In the genomic region with DNA sequence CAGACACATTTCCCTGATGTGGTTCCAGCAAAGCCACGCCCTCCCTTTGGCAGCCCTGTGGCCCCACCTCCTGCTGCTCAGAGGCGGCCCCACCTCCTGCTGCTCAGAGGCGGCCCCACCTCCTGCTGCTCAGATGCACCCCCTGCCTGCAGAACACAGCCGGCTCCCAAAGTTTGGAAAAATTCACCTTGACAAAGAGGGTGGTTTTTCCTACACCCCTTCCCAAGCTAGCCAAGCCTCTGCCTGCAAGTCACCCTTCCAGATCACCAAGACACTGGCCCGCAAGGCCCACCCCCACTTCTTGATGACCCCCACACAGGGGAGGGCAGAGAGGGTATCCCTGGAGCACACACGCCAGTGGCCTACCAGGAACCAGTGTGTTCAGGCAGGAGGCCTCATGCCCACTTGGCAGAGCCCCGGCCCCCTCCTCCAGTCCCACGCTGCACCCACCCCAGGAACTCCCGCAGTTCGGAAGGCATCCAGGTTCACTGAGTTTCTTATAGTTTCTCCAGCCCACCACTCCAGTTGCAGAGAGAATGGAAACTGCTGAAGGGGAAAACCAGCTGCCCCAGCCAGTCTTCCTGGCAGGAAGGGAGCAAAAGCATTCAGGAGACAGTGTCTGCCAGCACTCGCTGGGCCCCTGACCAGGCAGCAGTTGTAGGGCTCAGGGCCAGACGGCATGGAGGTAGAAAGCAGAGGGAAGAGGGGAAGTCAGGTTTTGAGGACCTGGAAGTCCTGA, we compare ENCODE assay signal across 8 cellular contexts. TPM values are rescaled to one million over a fixed set of nuclear protein-coding genes. Genes with fewer than 3 reads are reported as not detected.
DNase-seq lines count a peak whose midpoint lies in the region; ATAC-seq, FAIRE-seq and TF ChIP-seq lines count a peak whose summit lies in the region.

No MANE protein-coding gene starts in this region.

- no peaks in the 10 kb centered on the region for H3K4me1 ChIP-seq in Karpas-422 (ENCODE audit: low read length)
- peaks cover 3 to 68% of the 10 kb centered on the region in 2 donors for H3K4me1 ChIP-seq in ascending aorta
- peaks cover 27% of the 10 kb centered on the region for H3K4me1 ChIP-seq in smooth muscle cell (ENCODE audit: low read depth)

- no peaks in the 10 kb centered on the region for H3F3A ChIP-seq in smooth muscle cell (ENCODE audit: low read depth)

- H3K9ac ChIP-seq in Karpas-422 (ENCODE audit: low read length) (no peak overlapping the region), smooth muscle cell (ENCODE audit: low read depth) (no peak overlapping the region)

- peak; percentile 60 for FAIRE-seq in GM12892 (lab: Jason Lieb, UNC)

- no peak overlapping the region for H3K4me2 ChIP-seq in Karpas-422 (ENCODE audit: low read depth, low read length, poor library complexity, severe bottlenecking)
- H3K4me2 ChIP-seq in smooth muscle cell, result no peak overlapping the region

- no peak for TF ChIP-seq POLR2A in GM12892 (IDR thresholded peaks at IDR 0.05; ENCODE audit: low read depth, low read length)

- H3K9me3 ChIP-seq in Karpas-422 (ENCODE audit: low read length) (no peaks in the 10 kb centered on the region), ascending aorta (no peaks in the 10 kb centered on the region), smooth muscle cell (replicated peaks; ENCODE audit: low read depth) (no peaks in the 10 kb centered on the region)

- no peak for ATAC-seq in GM18867 (IDR thresholded peaks at IDR 0.05; ENCODE audit: unreplicated experiment)
- no peak for ATAC-seq in HG02588 (IDR thresholded peaks at IDR 0.05; ENCODE audit: unreplicated experiment)

- H3K9me2 ChIP-seq in Karpas-422 (replicated peaks; ENCODE audit: insufficient read depth, low read length), result no peaks in the 10 kb centered on the region

- DNase-seq in GM12892 (ENCODE audit: insufficient read length), result no peak
- peak; percentile 75 for DNase-seq in Karpas-422
- peak; percentile 64 for DNase-seq in T-helper 9 cell
- peak; percentile 68 to 94 for DNase-seq in ascending aorta (ENCODE audit: low spot score in 2 of 2)
- DNase-seq in hippocampal formation (lab: John Stamatoyannopoulos, UW), result peak; percentile 20 to 32
- peak; percentile 44 for DNase-seq in smooth muscle cell (lab: John Stamatoyannopoulos, UW; ENCODE audit: unreplicated experiment)

- H4K20me1 ChIP-seq in Karpas-422 (ENCODE audit: insufficient read depth, low read depth, low read length) (no peaks in the 10 kb centered on the region), smooth muscle cell (ENCODE audit: low read depth) (peaks cover 13% of the 10 kb centered on the region)

- TF ChIP-seq CTCF in ascending aorta (IDR thresholded peaks at IDR 0.05) (peak; percentile 70 to 80 (median 71)), smooth muscle cell (IDR thresholded peaks at IDR 0.05; ENCODE audit: borderline replicate concordance, insufficient read depth, poor library complexity, severe bottlenecking) (peak; percentile 42)

- H3K36me3 ChIP-seq in Karpas-422 (ENCODE audit: insufficient read depth, low read length) (no peaks in the 10 kb centered on the region), ascending aorta (peaks cover 25 to 43% of the 10 kb centered on the region in 2 donors), smooth muscle cell (ENCODE audit: low read depth) (no peaks in the 10 kb centered on the region)

- no peak overlapping the region for H2AFZ ChIP-seq in Karpas-422 (ENCODE audit: low read length)
- no peak overlapping the region for H2AFZ ChIP-seq in smooth muscle cell (ENCODE audit: low read depth)

- H3K27ac ChIP-seq in Karpas-422 (ENCODE audit: low read length) (no peak overlapping the region), ascending aorta (peak overlapping the region; percentile 81 to 83), smooth muscle cell (ENCODE audit: low read depth) (no peak overlapping the region)

- intact Hi-C loops in ascending aorta (cut with DNase I), result loop anchor here (5.0 to 10.0 kb wide), 2 partner anchors 300 to 437 kb away; partner anchors contain the start of gene POLG

- WGBS in smooth muscle cell (ENCODE audit: low lambda C conversion rate), result 58% methylated on average over 12 of the region's 12 CpGs

- H3K79me2 ChIP-seq in Karpas-422 (ENCODE audit: low read length) (no peaks in the 10 kb centered on the region), smooth muscle cell (ENCODE audit: low read depth) (no peaks in the 10 kb centered on the region)

- no peak overlapping the region for H3K4me3 ChIP-seq in Karpas-422 (ENCODE audit: low read length)
- peak overlapping the region in 1 of 2 donors; percentile 28 for H3K4me3 ChIP-seq in ascending aorta
- no peak overlapping the region for H3K4me3 ChIP-seq in smooth muscle cell

- H3K27me3 ChIP-seq in Karpas-422 (ENCODE audit: low read length), result no peaks in the 10 kb centered on the region
- no peaks in the 10 kb centered on the region for H3K27me3 ChIP-seq in ascending aorta
- peaks cover 16% of the 10 kb centered on the region for H3K27me3 ChIP-seq in smooth muscle cell (ENCODE audit: low read depth)

RNA-seq across cellular contexts. Expression of gene HAPLN3, which starts 2.3 kb away (rescaled TPM):
- polyA plus RNA-seq in GM12892 (2012; ENCODE audit: missing spikeins), result 0.23 TPM
- total RNA-seq in Karpas-422 (2014; rRNA removed; shearing (Covaris generic); ENCODE audit: low replicate concordance), result not detected in 2 replicates
- total RNA-seq in ascending aorta, result 189 TPM
- total RNA-seq in smooth muscle cell, result 4.5 and 6.5 TPM in 2 replicates
- 5.2 and 7.6 TPM in 2 replicates for polyA plus RNA-seq in smooth muscle cell

RNA-seq across cellular contexts. Expression of gene MFGE8, which starts 15.6 kb away (rescaled TPM):
- 0.51 TPM for polyA plus RNA-seq in GM12892 (2012; ENCODE audit: missing spikeins)
- total RNA-seq in Karpas-422 (2014; rRNA removed; shearing (Covaris generic); ENCODE audit: low replicate concordance), result not detected in 2 replicates
- 1,738 TPM for total RNA-seq in ascending aorta
- 185 and 222 TPM in 2 replicates for total RNA-seq in smooth muscle cell
- polyA plus RNA-seq in smooth muscle cell, result 237 and 247 TPM in 2 replicates

Comparison
In these comparisons a context has a peak if more than half of its experiments do, and no peak if none do; other contexts are left out.
1. H3K27ac ChIP-seq: peak in ascending aorta (2 of 2); none in Karpas-422 (single experiment) and smooth muscle cell (single experiment).
2. RNA of gene HAPLN3, which starts 2.3 kb away (total RNA-seq): 189 TPM in ascending aorta (single experiment); 4.5 to 6.5 TPM in smooth muscle cell and not detected in Karpas-422; every median in the first group is over 10 times any median in the second.
3. RNA of gene MFGE8, which starts 15.6 kb away (total RNA-seq): 1,738 TPM in ascending aorta (single experiment) and 185 to 222 TPM in smooth muscle cell; not detected in Karpas-422; every median in the first group is over 100 times any median in the second.